1 cellular context compared by ENCODE assay signal in the genomic region with DNA sequence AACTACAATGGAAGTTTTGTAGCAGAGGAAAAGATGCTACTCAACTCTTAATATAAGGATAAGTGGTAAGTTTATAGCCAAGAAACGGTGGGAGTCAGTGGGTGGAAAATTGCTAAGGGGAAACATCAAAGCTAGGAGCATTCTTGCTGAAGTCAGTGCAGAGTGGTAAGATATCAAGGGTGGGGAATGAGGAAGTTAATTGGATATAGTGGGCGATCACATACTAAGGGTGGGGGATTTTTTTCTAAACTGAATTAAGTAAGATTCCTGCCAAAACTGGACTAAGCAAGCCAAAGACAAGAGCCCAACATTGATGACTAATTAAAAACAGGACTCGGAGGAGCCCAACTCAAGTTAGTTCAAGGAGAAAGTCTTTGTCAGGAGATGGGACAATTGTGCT.
TF ChIP-seq lines count a peak whose summit lies in the region.

No MANE protein-coding gene starts in this region.

TF ChIP-seq in SK-N-SH treated with all-trans-retinoic acid at 6 μM for 48 hours, 23 proteins besides CTCF, POLR2A, EP300 and RAD21 (continued from another document):
- TF ChIP-seq TSHZ2 (CRISPR knock-in tag; IDR thresholded peaks at IDR 0.05) = no peak
- TF ChIP-seq PPARA (CRISPR knock-in tag; IDR thresholded peaks at IDR 0.05; ENCODE audit: borderline replicate concordance) = no peak
- TF ChIP-seq GLIS3 (CRISPR knock-in tag; IDR thresholded peaks at IDR 0.05) = no peak
- TF ChIP-seq TOX (CRISPR knock-in tag; IDR thresholded peaks at IDR 0.05; ENCODE audit: borderline replicate concordance) = no peak
- TF ChIP-seq, protein P1, sequence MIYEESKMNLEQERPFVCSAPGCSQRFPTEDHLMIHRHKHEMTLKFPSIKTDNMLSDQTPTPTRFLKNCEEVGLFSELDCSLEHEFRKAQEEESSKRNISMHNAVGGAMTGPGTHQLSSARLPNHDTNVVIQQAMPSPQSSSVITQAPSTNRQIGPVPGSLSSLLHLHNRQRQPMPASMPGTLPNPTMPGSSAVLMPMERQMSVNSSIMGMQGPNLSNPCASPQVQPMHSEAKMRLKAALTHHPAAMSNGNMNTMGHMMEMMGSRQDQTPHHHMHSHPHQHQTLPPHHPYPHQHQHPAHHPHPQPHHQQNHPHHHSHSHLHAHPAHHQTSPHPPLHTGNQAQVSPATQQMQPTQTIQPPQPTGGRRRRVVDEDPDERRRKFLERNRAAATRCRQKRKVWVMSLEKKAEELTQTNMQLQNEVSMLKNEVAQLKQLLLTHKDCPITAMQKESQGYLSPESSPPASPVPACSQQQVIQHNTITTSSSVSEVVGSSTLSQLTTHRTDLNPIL (CRISPR knock-in tag; IDR thresholded peaks at IDR 0.05; ENCODE audit: low read depth) = no peak
- no peak for TF ChIP-seq ZFP3 (CRISPR knock-in tag; IDR thresholded peaks at IDR 0.05)
